2 cellular contexts compared by ENCODE assay signal in the genomic region with DNA sequence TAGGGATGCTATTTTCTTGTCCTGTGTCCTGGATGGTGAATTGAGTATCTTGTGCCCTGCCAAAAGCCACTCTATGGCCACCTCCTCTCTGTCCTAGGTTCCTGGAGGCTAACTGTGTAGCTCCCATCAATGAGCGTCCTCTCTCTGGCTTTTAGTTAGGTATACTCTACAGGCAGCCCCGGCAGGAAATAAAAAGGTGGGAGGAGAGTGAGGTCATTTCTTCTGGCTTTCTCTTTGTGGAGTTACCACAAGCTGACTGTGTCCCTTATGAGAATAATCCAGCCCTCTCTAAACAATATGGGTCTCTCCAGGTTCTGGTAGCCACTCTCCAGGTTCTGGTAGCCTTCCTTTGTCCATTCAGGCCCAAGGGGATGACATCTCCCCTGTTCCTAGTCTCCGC.
TF ChIP-seq lines count a peak whose summit lies in the region.

No MANE protein-coding gene starts in this region.

TF ChIP-seq in SK-N-SH treated with all-trans-retinoic acid at 6 μM for 48 hours, 23 proteins besides CTCF, POLR2A, EP300 and RAD21 (continued from another document):
- TF ChIP-seq TSHZ2 (CRISPR knock-in tag; IDR thresholded peaks at IDR 0.05) = no peak
- TF ChIP-seq CREB5 (CRISPR knock-in tag; IDR thresholded peaks at IDR 0.05; ENCODE audit: low read depth) = no peak
- no peak for TF ChIP-seq ZNF565 (CRISPR knock-in tag; conservative IDR thresholded peaks at IDR 0.05; ENCODE audit: low read depth)
- no peak for TF ChIP-seq CSDC2 (CRISPR knock-in tag; IDR thresholded peaks at IDR 0.05)
- TF ChIP-seq ESRRG (CRISPR knock-in tag; IDR thresholded peaks at IDR 0.05) = no peak
- no peak for TF ChIP-seq ZFP3 (CRISPR knock-in tag; IDR thresholded peaks at IDR 0.05)
- no peak for TF ChIP-seq ISL1 (CRISPR knock-in tag; IDR thresholded peaks at IDR 0.05)
- TF ChIP-seq ZNF70 (CRISPR knock-in tag; IDR thresholded peaks at IDR 0.05) = no peak
- TF ChIP-seq TOX (CRISPR knock-in tag; IDR thresholded peaks at IDR 0.05; ENCODE audit: borderline replicate concordance) = no peak
- TF ChIP-seq ARNTL (CRISPR knock-in tag; IDR thresholded peaks at IDR 0.05; ENCODE audit: borderline replicate concordance, low read depth) = no peak
- TF ChIP-seq BACH2 (CRISPR knock-in tag; IDR thresholded peaks at IDR 0.05; ENCODE audit: borderline replicate concordance) = no peak
- no peak for TF ChIP-seq OSR1 (CRISPR knock-in tag; IDR thresholded peaks at IDR 0.05)

TF ChIP-seq in SK-N-SH, 30 proteins besides CTCF, POLR2A, EP300 and RAD21 (continued from another document):
- TF ChIP-seq MXI1 (IDR thresholded peaks at IDR 0.05; ENCODE audit: low read depth, low read length) = no peak
